ENCODE assay signal across 19 cellular contexts in genomic region chr5:148833122-148833521, GRCh38. TPM values are rescaled to one million over a fixed set of nuclear protein-coding genes. Genes with fewer than 3 reads are reported as not detected.
A peak's percentile ranks its signal among the peaks of the same experiment; 100 is the strongest.
DNase-seq lines count a peak whose midpoint lies in the region; ATAC-seq, FAIRE-seq and TF ChIP-seq lines count a peak whose summit lies in the region.
"Had no signal": no experiment of that assay in that cellular context is flagged by ENCODE, and none has a peak within 500 bp of the region (broad histone marks: within the 10 kb centered on the region; RNA-seq: fewer than 3 reads in every experiment).

No MANE protein-coding gene starts in this region.

- H3K4me1 Mint-ChIP-seq in T-cell = peaks cover 43 to 84% (median 65%) of the 10 kb centered on the region in 3 donors
- H3K4me1 Mint-ChIP-seq: nephron progenitor cell had no signal

- peak overlapping the region; percentile 6 to 25 (median 7) for H3K4me3 Mint-ChIP-seq in T-cell
- H3K4me3 Mint-ChIP-seq: activated naive CD4-positive, alpha-beta T cell treated with anti-CD3 and anti-CD28 coated beads, Interleukin-2, amount 10 ng/mL, durations not matched to agents 7 days and 5 days; nephron progenitor cell had no signal

- H3K27ac Mint-ChIP-seq in T-cell = peak overlapping the region; percentile 23 to 62
- H3K27ac Mint-ChIP-seq: activated naive CD4-positive, alpha-beta T cell treated with anti-CD3 and anti-CD28 coated beads, Interleukin-2, amount 10 ng/mL, durations not matched to agents 7 days and 5 days; nephron progenitor cell had no signal

- no peak for TF ChIP-seq POLR2A in thyroid gland (IDR thresholded peaks at IDR 0.05)

- 0 out of 2 replicates have a peak overlapping the region, but pooled peaks have one; percentile 54 for H3K9ac ChIP-seq in BLaER1

- ATAC-seq in T-cell (replicated peaks in 1 of 4) (peak in 1 of 4 experiments; percentile 42), HG03565 (IDR thresholded peaks at IDR 0.05; ENCODE audit: unreplicated experiment) (no peak)
- ATAC-seq: body of pancreas had no signal

- WGBS in mesodermal cell (ENCODE audit: insufficient coverage in 2 of 2), 2 experiments = 50 to 68% methylated on average over 2 of the region's 2 CpGs
- 50 to 66% methylated on average over 2 of the region's 2 CpGs for WGBS in thyroid gland, 2 donors

- H3K4me2 ChIP-seq in BLaER1 = peak overlapping the region; percentile 94
- H3K4me2 ChIP-seq: hepatocyte had no signal

- no peaks in the 10 kb centered on the region for H3K27me3 ChIP-seq in BLaER1
- H3K27me3 ChIP-seq in thyroid gland = peaks cover 6% of the 10 kb centered on the region
- H3K27me3 ChIP-seq: body of pancreas, esophagus squamous epithelium had no signal

- POLR2A ChIA-PET in T-cell (lab: Charles Lee) = interaction anchor here in 1 of 2 donors (0.7 kb wide), 1 partner anchor 14 kb away, joined by 5 read pairs; no protein-coding TSS in a partner anchor

- H3K9me3 ChIP-seq in BLaER1 = no peaks in the 10 kb centered on the region
- H3K9me3 ChIP-seq in mesodermal cell (ENCODE audit: control insufficient read depth, low read length) = no peaks in the 10 kb centered on the region
- H3K9me3 ChIP-seq in thyroid gland = no peaks in the 10 kb centered on the region
- H3K9me3 ChIP-seq: body of pancreas, esophagus squamous epithelium had no signal

- no peaks in the 10 kb centered on the region for H4K20me1 ChIP-seq in BLaER1

- H3K4me1 ChIP-seq in BLaER1 (peaks cover 98% of the 10 kb centered on the region), mesodermal cell (ENCODE audit: control insufficient read depth, insufficient read depth, low read length, poor library complexity, severe bottlenecking) (peaks cover 17% of the 10 kb centered on the region), thyroid gland (no peaks in the 10 kb centered on the region)
- H3K4me1 ChIP-seq: body of pancreas had no signal

- no peak overlapping the region for H3K4me3 ChIP-seq in BLaER1
- H3K4me3 ChIP-seq in mesodermal cell (ENCODE audit: extremely low read depth, insufficient read depth, low read length, poor library complexity, severe bottlenecking) = no peak overlapping the region
- H3K4me3 ChIP-seq in thyroid gland (replicated peaks in 1 of 3) = no peak overlapping the region
- H3K4me3 ChIP-seq: body of pancreas, esophagus squamous epithelium, hepatocyte had no signal

- H3K36me3 Mint-ChIP-seq in T-cell = peaks cover 9% of the 10 kb centered on the region
- H3K36me3 Mint-ChIP-seq: activated naive CD4-positive, alpha-beta T cell treated with anti-CD3 and anti-CD28 coated beads, Interleukin-2, amount 10 ng/mL, durations not matched to agents 7 days and 5 days had no signal

- FAIRE-seq in GM19239 (lab: Jason Lieb, UNC) = peak; percentile 66

- no peak for DNase-seq in GM19239 (ENCODE audit: insufficient read length, low spot score)
- no peak for DNase-seq in T-cell
- DNase-seq in thyroid gland = no peak
- no peak for DNase-seq in COLO668 (lab: John Stamatoyannopoulos, UW; ENCODE audit: unreplicated experiment)
- DNase-seq in HuH-7 (ENCODE audit: low spot score) = no peak
- DNase-seq: activated naive CD4-positive, alpha-beta T cell treated with anti-CD3 and anti-CD28 coated beads, Interleukin-2, amount 10 ng/mL, durations not matched to agents 7 days and 5 days; body of pancreas; dermis blood vessel endothelial cell; DMS79; esophagus squamous epithelium; GOT3; NCI-H1105; nephron progenitor cell; stimulated activated CD4-positive, alpha-beta T cell treated with anti-CD3 and anti-CD28 coated beads, Interleukin-2, amount 100 ng/mL, for 24 hours; trophoblast cell had no signal

- H3K27me3 Mint-ChIP-seq in T-cell = peaks cover 0 to 10% of the 10 kb centered on the region in 2 donors

- no peak for TF ChIP-seq CTCF in thyroid gland (IDR thresholded peaks at IDR 0.05)

- H3K9me3 Mint-ChIP-seq in T-cell = no peaks in the 10 kb centered on the region
- H3K9me3 Mint-ChIP-seq: activated naive CD4-positive, alpha-beta T cell treated with anti-CD3 and anti-CD28 coated beads, Interleukin-2, amount 10 ng/mL, durations not matched to agents 7 days and 5 days; nephron progenitor cell had no signal

- H3K27ac ChIP-seq in BLaER1 = peak overlapping the region; percentile 75
- H3K27ac ChIP-seq in mesodermal cell (ENCODE audit: low read depth, low read length, severe bottlenecking) = peak overlapping the region; percentile 7
- H3K27ac ChIP-seq in thyroid gland = no peak overlapping the region
- H3K27ac ChIP-seq: body of pancreas, hepatocyte had no signal

- CTCF ChIA-PET in T-cell (lab: Charles Lee) = interaction anchor here (1.0 to 2.7 kb wide), 4 partner anchors 9 to 102 kb away, joined by 3 to 19 read pairs (median 8); no protein-coding TSS in a partner anchor

- H3K36me3 ChIP-seq in BLaER1 (no peaks in the 10 kb centered on the region), mesodermal cell (ENCODE audit: control insufficient read depth, insufficient read depth, low read length) (no peaks in the 10 kb centered on the region), thyroid gland (no peaks in the 10 kb centered on the region)

- intact Hi-C loops in thyroid gland (cut with DNase I) = no loop called here

RNA-seq across cellular contexts. Expression of gene ADRB2, which starts 6.7 kb away (rescaled TPM):
- total RNA-seq in T-cell (10 to 100 TPM in 1 of 5 donors, 1 to 10 TPM in 4; 2.3 to 11.3 (median 7.2) TPM), thyroid gland (1 to 10 TPM; 1.1 to 5.1 (median 4.2) TPM)
- 1.5 TPM for polyA plus RNA-seq in mesodermal cell (2013, experiment 1 of 2)
- 0.71 TPM for polyA plus RNA-seq in mesodermal cell (2013, experiment 2 of 2)

Comparison
In these comparisons a context has a peak if more than half of its experiments do, and no peak if none do; other contexts are left out.
1. H3K27ac ChIP-seq: peak in BLaER1 (single experiment) and mesodermal cell (single experiment); none in thyroid gland (0 of 3).